In the genomic region with DNA sequence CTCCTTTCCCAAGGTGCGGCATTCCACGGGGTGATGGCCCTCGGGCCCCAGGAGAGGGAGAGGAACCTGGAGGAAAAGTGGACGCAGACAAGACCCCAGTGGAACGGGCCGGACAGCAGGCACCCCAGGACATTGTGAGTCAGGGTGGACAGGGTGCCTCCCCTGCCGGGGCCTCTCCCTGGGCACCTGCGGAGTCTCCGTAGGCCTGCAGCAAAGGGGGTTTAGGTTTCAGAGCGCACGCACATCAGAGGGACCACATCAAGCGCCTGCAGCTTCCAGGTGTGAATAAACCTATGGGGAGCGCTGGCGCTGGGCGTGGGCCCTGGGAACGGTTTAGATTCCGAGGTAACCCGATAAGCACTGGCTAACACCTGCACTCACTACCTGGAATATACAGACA, we compare ENCODE assay signal across 18 cellular contexts. TPM values are rescaled to one million over a fixed set of nuclear protein-coding genes. Genes with fewer than 3 reads are reported as not detected.
DNase-seq lines count a peak whose midpoint lies in the region; ATAC-seq and TF ChIP-seq lines count a peak whose summit lies in the region.
"Had no signal": no experiment of that assay in that cellular context is flagged by ENCODE, and none has a peak within 500 bp of the region (broad histone marks: within the 10 kb centered on the region; RNA-seq: fewer than 3 reads in every experiment).

No MANE protein-coding gene starts in this region.

- no peaks in the 10 kb centered on the region for H3K9me3 ChIP-seq in H9 (ENCODE audit: control insufficient read depth, low read depth, low read length)
- H3K9me3 ChIP-seq in neuronal stem cell (replicated peaks in 1 of 2; ENCODE audit: control insufficient read depth in 2 of 2, insufficient read depth in 1 of 2, low read depth in 1 of 2, low read length in 2 of 2), result no peaks in the 10 kb centered on the region
- H3K9me3 ChIP-seq in neural progenitor cell (ENCODE audit: low read depth), result no peaks in the 10 kb centered on the region
- H3K9me3 ChIP-seq: BLaER1 treated with 17β-estradiol and CSF1 and Interleukin-3, amounts not matched to agents 10 nM and 100 nM had no signal

- no peak overlapping the region for H3K27ac Mint-ChIP-seq in H9
- H3K27ac Mint-ChIP-seq in neural progenitor cell, result no peak overlapping the region
- H3K27ac Mint-ChIP-seq: CD4-positive, CD25-positive, alpha-beta regulatory T cell had no signal

- H3K27me3 ChIP-seq in H9 (ENCODE audit: insufficient read depth, low read length) (no peaks in the 10 kb centered on the region), neuronal stem cell (ENCODE audit: control insufficient read depth in 3 of 3, insufficient read depth in 3 of 3, low read depth in 1 of 3, low read length in 3 of 3) (peaks cover 0 to 42% (median 0%) of the 10 kb centered on the region in 3 experiments), neural progenitor cell (no peaks in the 10 kb centered on the region)

- no peaks in the 10 kb centered on the region; a peak in 2 of 4 replicates for H3K4me1 Mint-ChIP-seq in H9
- H3K4me1 Mint-ChIP-seq in neural progenitor cell, result no peaks in the 10 kb centered on the region
- H3K4me1 Mint-ChIP-seq: CD4-positive, CD25-positive, alpha-beta regulatory T cell had no signal

- H3K79me2 ChIP-seq in H9 (ENCODE audit: insufficient read depth, low read length) (no peaks in the 10 kb centered on the region), neural progenitor cell (ENCODE audit: low read depth) (no peaks in the 10 kb centered on the region)

- H3K4me1 ChIP-seq in H9 (ENCODE audit: insufficient read depth, low read length) (no peaks in the 10 kb centered on the region), neuronal stem cell (ENCODE audit: control insufficient read depth in 2 of 2, insufficient read depth in 1 of 2, low read depth in 1 of 2, low read length in 2 of 2) (peaks cover 0 to 4% of the 10 kb centered on the region in 2 donors), neural progenitor cell (peaks cover under 1% of the 10 kb centered on the region)

- no peak overlapping the region for H2BK20ac ChIP-seq in H9 (ENCODE audit: low read depth, low read length, poor library complexity, severe bottlenecking)

- DNase-seq in COLO668 (lab: John Stamatoyannopoulos, UW; ENCODE audit: unreplicated experiment) (peak; percentile 7), H9 (no peak), SW480 (ENCODE audit: low spot score) (peak; percentile 97), neuronal stem cell (ENCODE audit: low spot score) (no peak), neural progenitor cell (ENCODE audit: low spot score) (no peak)
- DNase-seq: ACHN; Calu3; CD4-positive, CD25-positive, alpha-beta regulatory T cell; DMS 273 treated with DMSO at 0.1 percent for 48 hours; GOT3; HCEC 1CT had no signal

- no peak overlapping the region for H3K56ac ChIP-seq in H9 (ENCODE audit: insufficient read length, low read depth, low read length)

- ATAC-seq in GM21390 (IDR thresholded peaks at IDR 0.05; ENCODE audit: unreplicated experiment) (no peak), HG03280 (IDR thresholded peaks at IDR 0.05; ENCODE audit: unreplicated experiment) (no peak), GM21576 (IDR thresholded peaks at IDR 0.05; ENCODE audit: unreplicated experiment) (no peak)

- H3K18ac ChIP-seq in H9 (ENCODE audit: insufficient read length, low read depth, low read length) (no peak overlapping the region), neuronal stem cell (ENCODE audit: low read length) (no peak overlapping the region)

- H2AFZ ChIP-seq in H9 (ENCODE audit: low read length) (no peak overlapping the region), neuronal stem cell (ENCODE audit: low read length) (no peak overlapping the region), neural progenitor cell (replicated peaks) (no peak overlapping the region)

- H4K20me1 ChIP-seq in H9 (ENCODE audit: control insufficient read depth, insufficient read depth, insufficient read length) (no peaks in the 10 kb centered on the region), neural progenitor cell (ENCODE audit: low read depth) (no peaks in the 10 kb centered on the region)

- no peak overlapping the region for H4K5ac ChIP-seq in H9 (ENCODE audit: insufficient read length, low read depth, low read length)

- H3K4me2 ChIP-seq in H9 (ENCODE audit: insufficient read depth, insufficient read length, low read length) (no peak overlapping the region), neuronal stem cell (ENCODE audit: insufficient read depth, low read length, poor library complexity, severe bottlenecking) (no peak overlapping the region), neural progenitor cell (no peak overlapping the region)
- H3K4me2 ChIP-seq: BLaER1 treated with 17β-estradiol and CSF1 and Interleukin-3, amounts not matched to agents 10 nM and 100 nM had no signal

- no peaks in the 10 kb centered on the region for H3K23me2 ChIP-seq in H9 (ENCODE audit: insufficient read length, low read depth, low read length, poor library complexity, severe bottlenecking)

- H3K9me3 Mint-ChIP-seq in H9, result no peaks in the 10 kb centered on the region
- no peaks in the 10 kb centered on the region for H3K9me3 Mint-ChIP-seq in neural progenitor cell

- H4K8ac ChIP-seq in H9 (replicated peaks; ENCODE audit: insufficient read length, low read depth, low read length), result no peak overlapping the region
- H4K8ac ChIP-seq in neuronal stem cell (ENCODE audit: low read depth, low read length), result no peak overlapping the region

- no peaks in the 10 kb centered on the region for H3K36me3 ChIP-seq in neuronal stem cell (replicated peaks in 1 of 2; ENCODE audit: control insufficient read depth in 2 of 2, insufficient read depth in 2 of 2, low read length in 2 of 2)
- H3K36me3 ChIP-seq in neural progenitor cell, result no peaks in the 10 kb centered on the region
- H3K36me3 ChIP-seq: BLaER1 treated with 17β-estradiol and CSF1 and Interleukin-3, amounts not matched to agents 10 nM and 100 nM had no signal

- TF ChIP-seq CTCF in H9 (conservative IDR thresholded peaks at IDR 0.05) (no peak), neural progenitor cell (IDR thresholded peaks at IDR 0.05) (no peak)

- no peak overlapping the region for H2BK120ac ChIP-seq in H9 (ENCODE audit: low read depth, low read length, poor library complexity, severe bottlenecking)
- peak overlapping the region; percentile 3 for H2BK120ac ChIP-seq in neuronal stem cell (ENCODE audit: low read depth, low read length)

- H2BK5ac ChIP-seq in H9 (ENCODE audit: insufficient read length, low read length) (no peak overlapping the region), neuronal stem cell (ENCODE audit: low read length) (no peak overlapping the region)

- H3K36me3 Mint-ChIP-seq in H9 (ENCODE audit: insufficient read depth in 1 of 3, low read depth in 3 of 3) (no peaks in the 10 kb centered on the region), neural progenitor cell (no peaks in the 10 kb centered on the region)
- H3K36me3 Mint-ChIP-seq: CD4-positive, CD25-positive, alpha-beta regulatory T cell had no signal

- H3K23ac ChIP-seq in H9 (ENCODE audit: insufficient read length, low read depth, low read length) (no peak overlapping the region), neuronal stem cell (ENCODE audit: low read depth, low read length, poor library complexity) (peak overlapping the region; percentile 58)

- H2AK5ac ChIP-seq in H9 (ENCODE audit: insufficient read length, low read length), result no peak overlapping the region
- H2AK5ac ChIP-seq in neuronal stem cell (ENCODE audit: low read depth, low read length), result peak overlapping the region; percentile 58

- no peak overlapping the region for H4K91ac ChIP-seq in H9 (ENCODE audit: insufficient read length, low read depth, low read length)
- H4K91ac ChIP-seq in neuronal stem cell (ENCODE audit: low read depth, low read length, poor library complexity), result no peak overlapping the region

- H3K27me3 Mint-ChIP-seq in H9 (ENCODE audit: low read depth) (peaks cover 23% of the 10 kb centered on the region), neural progenitor cell (ENCODE audit: insufficient read depth, low read depth) (peaks cover 5% of the 10 kb centered on the region)

- H3K27ac ChIP-seq in H9 (ENCODE audit: insufficient read length, low read depth, low read length) (no peak overlapping the region), neuronal stem cell (replicated peaks; ENCODE audit: low read length) (no peak overlapping the region), neural progenitor cell (no peak overlapping the region)
- H3K27ac ChIP-seq: BLaER1 treated with 17β-estradiol and CSF1 and Interleukin-3, amounts not matched to agents 10 nM and 100 nM had no signal

- H3K4me3 Mint-ChIP-seq in H9 (no peak overlapping the region), neural progenitor cell (no peak overlapping the region)
- H3K4me3 Mint-ChIP-seq: CD4-positive, CD25-positive, alpha-beta regulatory T cell had no signal

- no peaks in the 10 kb centered on the region for H3K79me1 ChIP-seq in H9 (ENCODE audit: insufficient read depth, low read depth, low read length, poor library complexity, severe bottlenecking)
- H3K79me1 ChIP-seq in neuronal stem cell (ENCODE audit: low read depth, low read length), result no peaks in the 10 kb centered on the region

- H3F3A ChIP-seq in neural progenitor cell (ENCODE audit: low read depth), result no peaks in the 10 kb centered on the region

- no peak overlapping the region for H2BK15ac ChIP-seq in H9 (ENCODE audit: low read depth, low read length)
- H2BK15ac ChIP-seq in neuronal stem cell (ENCODE audit: low read length), result no peak overlapping the region

- H3K9ac ChIP-seq in H9 (ENCODE audit: extremely low read depth, insufficient read length, low read length) (no peak overlapping the region), neuronal stem cell (ENCODE audit: low read depth, low read length, poor library complexity) (no peak overlapping the region), neural progenitor cell (no peak overlapping the region)
- H3K9ac ChIP-seq: BLaER1 treated with 17β-estradiol and CSF1 and Interleukin-3, amounts not matched to agents 10 nM and 100 nM had no signal

- no peak overlapping the region for H3K4me3 ChIP-seq in neuronal stem cell (ENCODE audit: low read length in 2 of 2)
- no peak overlapping the region for H3K4me3 ChIP-seq in neural progenitor cell
- H3K4me3 ChIP-seq: BLaER1 treated with 17β-estradiol and CSF1 and Interleukin-3, amounts not matched to agents 10 nM and 100 nM had no signal

- WGBS in H9 (ENCODE audit: extremely low coverage, insufficient read length, low lambda C conversion rate), result no CpG with 5 or more reads among the region's 18 CpGs
- no CpG with 5 or more reads among the region's 18 CpGs for WGBS in neuronal stem cell (ENCODE audit: extremely low coverage in 2 of 2, insufficient read length in 2 of 2, insufficient replicate concordance in 1 of 2), 2 donors

- H3T11ph ChIP-seq in H9 (ENCODE audit: low read length), result no peak overlapping the region

- H2BK12ac ChIP-seq in H9 (ENCODE audit: insufficient read length, low read depth, low read length) (no peak overlapping the region), neuronal stem cell (ENCODE audit: low read length) (no peak overlapping the region)

- H3K4ac ChIP-seq in H9 (ENCODE audit: low read depth, low read length) (no peak overlapping the region), neuronal stem cell (ENCODE audit: low read length) (no peak overlapping the region)

- 0 out of 2 replicates have a peak overlapping the region, but pooled peaks have one; percentile 3 for H3K14ac ChIP-seq in H9 (ENCODE audit: insufficient read depth, low read length)
- H3K14ac ChIP-seq in neuronal stem cell (ENCODE audit: low read length), result no peak overlapping the region

RNA-seq across cellular contexts. Expression of gene FGF19, which starts 22.7 kb away (rescaled TPM):
- total RNA-seq in H9 (2021), result 7.4 and 7.7 TPM in 2 replicates
- polyA plus RNA-seq in neuronal stem cell (2013, experiment 1 of 2), result 0.20 TPM
- 0.15 TPM for polyA plus RNA-seq in neuronal stem cell (2013, experiment 2 of 2)
- total RNA-seq in neural progenitor cell (ENCODE audit: low replicate concordance), result 0.09 TPM in 1 of 2 replicates, not detected in the other
- total RNA-seq: A172; CD4-positive, CD25-positive, alpha-beta regulatory T cell; Daoy; HT1080 had no signal
- polyA plus RNA-seq: CD4-positive, CD25-positive, alpha-beta regulatory T cell had no signal

RNA-seq across cellular contexts. Expression of gene FGF4, which starts 48.7 kb away (rescaled TPM):
- total RNA-seq in H9 (2021) (0.59 and 0.68 TPM in 2 replicates), neural progenitor cell (ENCODE audit: low replicate concordance) (0.22 TPM in 1 of 2 replicates, not detected in the other)
- polyA plus RNA-seq in neuronal stem cell (2013, experiment 1 of 2), result 0.06 TPM
- polyA plus RNA-seq in neuronal stem cell (2013, experiment 2 of 2), result 0.06 TPM
- total RNA-seq: A172; Calu3; CD4-positive, CD25-positive, alpha-beta regulatory T cell; Daoy; HT1080 had no signal
- polyA plus RNA-seq: CD4-positive, CD25-positive, alpha-beta regulatory T cell had no signal

RNA-seq across cellular contexts. Expression of gene LTO1, which starts 51.3 kb away (rescaled TPM):
- total RNA-seq in H9 (2021), result 25.3 and 26.2 TPM in 2 replicates
- polyA plus RNA-seq in neuronal stem cell (2013, experiment 1 of 2), result 13.6 TPM
- polyA plus RNA-seq in neuronal stem cell (2013, experiment 2 of 2), result 13.3 TPM
- 11.9 and 21.6 TPM in 2 replicates for total RNA-seq in neural progenitor cell (ENCODE audit: low replicate concordance)

Comparison
In these comparisons a context has a peak if more than half of its experiments do, and no peak if none do; other contexts are left out.
1. DNase-seq: peak in COLO668 (single experiment) and SW480 (single experiment); none in H9 (single experiment), neuronal stem cell (single experiment) and neural progenitor cell (single experiment).